8 cellular contexts compared by ENCODE assay signal in genomic region chr11:32960553-32961164, GRCh38. TPM values are rescaled to one million over a fixed set of nuclear protein-coding genes. Genes with fewer than 3 reads are reported as not detected.
DNase-seq lines count a peak whose midpoint lies in the region; ATAC-seq, FAIRE-seq and TF ChIP-seq lines count a peak whose summit lies in the region.

No MANE protein-coding gene starts in this region.

- H3K27me3 ChIP-seq in lung (ENCODE audit: control insufficient read depth, insufficient read depth) (no peaks in the 10 kb centered on the region), MG63 (no peaks in the 10 kb centered on the region)

- peaks cover 7% of the 10 kb centered on the region in 2 donors for H3K36me3 ChIP-seq in lung (ENCODE audit: control insufficient read depth in 2 of 2, insufficient read depth in 2 of 2, low read length in 2 of 2)
- peaks cover 37% of the 10 kb centered on the region for H3K36me3 ChIP-seq in MG63

- H3K27ac ChIP-seq in lung (ENCODE audit: low read depth in 1 of 2, low read length in 1 of 2): no peak overlapping the region

- TF ChIP-seq CTCF in GM12864 (IDR thresholded peaks at IDR 0.05; ENCODE audit: low read depth, low read length, missing control alignments) (peak; percentile 45), lung (IDR thresholded peaks at IDR 0.05; ENCODE audit: control extremely low read depth, extremely low read depth) (peak; percentile 56)

- in situ Hi-C loops in T47D (cut with HindIII; ENCODE audit: low pct_unique_long_range_greater_than_20kb, low sequenced_read_pairs): no loop called here

- no peak overlapping the region for H3K4me3 ChIP-seq in GM12864 (ENCODE audit: low read depth, low read length)
- H3K4me3 ChIP-seq in lung: no peak overlapping the region
- no peak overlapping the region for H3K4me3 ChIP-seq in MG63

- H3K9me3 ChIP-seq in lung (ENCODE audit: control insufficient read depth in 2 of 2, insufficient read depth in 1 of 2, low read length in 1 of 2): no peaks in the 10 kb centered on the region
- no peaks in the 10 kb centered on the region for H3K9me3 ChIP-seq in MG63

- FAIRE-seq in A204.1 (lab: Jason Lieb, UNC): peak; percentile 98

- DNase-seq in GM12864 (ENCODE audit: low read depth) (peak; percentile 16), NCI-H2171 treated with DMSO at 0.1 percent for 48 hours (lab: John Stamatoyannopoulos, UW) (peak; percentile 61), T47D (ENCODE audit: low read depth in 1 of 2, low spot score in 1 of 2) (peak; percentile 5 to 77), lung (ENCODE audit: low spot score) (no peak), MG63 (no peak)
- DNase-seq in activated effector memory CD4-positive, alpha-beta T cell treated with Interleukin-2 at 50 U/mL for 16 hours: no peak

- H3K4me1 ChIP-seq in lung (ENCODE audit: control insufficient read depth in 2 of 2, insufficient read depth in 2 of 2, low read length in 2 of 2): no peaks in the 10 kb centered on the region

- 3 to 8% methylated on average over 1 of the region's 1 CpG for WGBS in lung, 2 donors

- ATAC-seq in lung (ENCODE audit: insufficient read depth, low FRiP score) (no peak), GM21367 (IDR thresholded peaks at IDR 0.05; ENCODE audit: unreplicated experiment) (no peak)

RNA-seq across cellular contexts. Expression of gene DEPDC7, which starts 55.0 kb away (rescaled TPM):
- total RNA-seq in lung: 1 to 10 TPM in 1 of 2 donors, under 1 TPM in 1; 0.77 to 6.1 TPM
- 1 to 10 TPM in 1 of 2 donors, under 1 TPM in 1; 0.45 to 1.1 TPM for polyA plus RNA-seq in lung
- total RNA-seq in MG63 (2014; rRNA removed; shearing (Covaris generic); ENCODE audit: low replicate concordance): 4.8 and 6.2 TPM in 2 replicates

Comparison
In these comparisons a context has a peak if more than half of its experiments do, and no peak if none do; other contexts are left out.
1. DNase-seq: peak in GM12864 (single experiment), NCI-H2171 treated with DMSO at 0.1 percent for 48 hours (single experiment) and T47D (2 of 2); none in lung (single experiment), activated effector memory CD4-positive, alpha-beta T cell treated with Interleukin-2 at 50 U/mL for 16 hours (single experiment) and MG63 (single experiment).